Comparison of ENCODE assay signal across 25 cellular contexts in the genomic region with DNA sequence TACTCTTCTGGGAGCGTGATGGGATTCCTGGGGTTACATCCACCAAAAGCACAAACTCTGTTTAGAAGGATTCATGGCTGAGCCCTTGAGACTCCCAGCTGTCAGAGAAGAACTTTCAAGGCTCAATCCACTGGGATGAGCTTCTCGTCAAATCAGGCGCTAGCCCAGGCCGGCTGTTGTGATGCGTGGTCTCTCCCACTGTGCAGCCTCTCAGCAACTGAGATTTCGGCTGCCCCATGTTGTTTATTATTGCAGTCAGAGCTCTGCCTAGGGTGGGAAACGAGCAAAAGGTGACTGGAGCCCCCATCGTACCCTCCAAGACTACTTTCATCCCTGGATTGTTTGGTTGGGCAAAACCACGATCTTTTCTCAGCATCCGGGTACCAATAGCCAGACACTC.
A peak's percentile ranks its signal among the peaks of the same experiment; 100 is the strongest.
DNase-seq lines count a peak whose midpoint lies in the region; ATAC-seq, FAIRE-seq and TF ChIP-seq lines count a peak whose summit lies in the region.
"Had no signal": no experiment of that assay in that cellular context is flagged by ENCODE, and none has a peak within 500 bp of the region (broad histone marks: within the 10 kb centered on the region; RNA-seq: fewer than 3 reads in every experiment).

No MANE protein-coding gene starts in this region.

- no peak overlapping the region for H2AFZ ChIP-seq in endothelial cell of umbilical vein (ENCODE audit: low read depth, low read length)

- POLR2A ChIA-PET in endothelial cell of umbilical vein (lab: Charles Lee) = interaction anchor here (1.0 to 1.1 kb wide), 2 partner anchors 127 to 175 kb away, joined by 3 read pairs; no protein-coding TSS in a partner anchor

- TF ChIP-seq EP300 in suprapubic skin (IDR thresholded peaks at IDR 0.05) = no peak

- peaks cover 62% of the 10 kb centered on the region for H3K4me1 Mint-ChIP-seq in nephron progenitor cell

- H3K9ac ChIP-seq in endothelial cell of umbilical vein (replicated peaks; ENCODE audit: extremely low read depth, insufficient read depth, low read length) = no peak overlapping the region

- H3K4me3 Mint-ChIP-seq in nephron progenitor cell = peak overlapping the region; percentile 48
- H3K4me3 Mint-ChIP-seq: activated CD8-positive, alpha-beta T cell treated with anti-CD3 and anti-CD28 coated beads for 36 hours; immature natural killer cell had no signal

- peaks cover 0 to 62% (median 38%) of the 10 kb centered on the region in 9 donors for H3K4me1 ChIP-seq in heart right ventricle
- peaks cover 38% of the 10 kb centered on the region for H3K4me1 ChIP-seq in endothelial cell of umbilical vein (ENCODE audit: control insufficient read depth, extremely low read depth, insufficient read depth, low read length)
- no peaks in the 10 kb centered on the region for H3K4me1 ChIP-seq in suprapubic skin
- H3K4me1 ChIP-seq: Caco-2, uterus had no signal

- TF ChIP-seq CTCF in heart right ventricle (IDR thresholded peaks at IDR 0.05) (no peak), endothelial cell of umbilical vein (IDR thresholded peaks at IDR 0.05; ENCODE audit: extremely low read depth in 1 of 2, insufficient read depth in 1 of 2, low read depth in 1 of 2, low read length in 2 of 2) (no peak), nephron progenitor cell (IDR thresholded peaks at IDR 0.05) (no peak), suprapubic skin (IDR thresholded peaks at IDR 0.05) (no peak)

- no peak for TF ChIP-seq POLR2A in endothelial cell of umbilical vein (IDR thresholded peaks at IDR 0.05; ENCODE audit: low read depth, low read length)
- no peak for TF ChIP-seq POLR2A in suprapubic skin (IDR thresholded peaks at IDR 0.05)

- no peaks in the 10 kb centered on the region for H3K9me1 ChIP-seq in endothelial cell of umbilical vein (replicated peaks; ENCODE audit: control insufficient read depth, extremely low read depth, insufficient read depth, low read length)

- 82 to 87% methylated on average over 10 of the region's 10 CpGs for WGBS in heart right ventricle, 2 donors
- 85% methylated on average over 10 of the region's 10 CpGs for WGBS in suprapubic skin

- H3K9me3 ChIP-seq in heart right ventricle (no peaks in the 10 kb centered on the region), endothelial cell of umbilical vein (replicated peaks; ENCODE audit: control insufficient read depth, insufficient read depth, low read length) (no peaks in the 10 kb centered on the region), suprapubic skin (no peaks in the 10 kb centered on the region)
- H3K9me3 ChIP-seq: uterus had no signal

- no peak overlapping the region for H3K4me2 ChIP-seq in endothelial cell of umbilical vein (ENCODE audit: insufficient read depth, low read length)

- no peak for FAIRE-seq in endothelial cell of umbilical vein (lab: Jason Lieb, UNC)
- FAIRE-seq: bronchial epithelial cell, GM12891 had no signal

- BruUV-seq in endothelial cell of umbilical vein (replicated peaks; lab: Mats Ljungman, UMichigan) = TSS peak; percentile 17

- no peaks in the 10 kb centered on the region for H3K36me3 Mint-ChIP-seq in nephron progenitor cell (ENCODE audit: low read depth)

- no peaks in the 10 kb centered on the region for H3K27me3 ChIP-seq in heart right ventricle
- no peaks in the 10 kb centered on the region for H3K27me3 ChIP-seq in endothelial cell of umbilical vein (ENCODE audit: control insufficient read depth in 2 of 2, insufficient read depth in 2 of 2, low read length in 2 of 2)
- H3K27me3 ChIP-seq in suprapubic skin = no peaks in the 10 kb centered on the region
- H3K27me3 ChIP-seq: uterus had no signal

- peak overlapping the region in 9 of 10 donors; percentile 49 to 91 (median 64) for H3K27ac ChIP-seq in heart right ventricle
- H3K27ac ChIP-seq in endothelial cell of umbilical vein (ENCODE audit: insufficient read depth, low read depth, low read length) = peak overlapping the region; percentile 87
- H3K27ac ChIP-seq in suprapubic skin = peak overlapping the region; percentile 8
- H3K27ac ChIP-seq: HL-60 had no signal

- H4K20me1 ChIP-seq in endothelial cell of umbilical vein (replicated peaks; ENCODE audit: control insufficient read depth, extremely low read depth, insufficient read depth, low read length) = no peaks in the 10 kb centered on the region

- intact Hi-C loops in heart right ventricle (cut with DNase I) (loop anchor here in 4 of 10 donors (2.0 to 10.0 kb wide), 5 partner anchors 38 to 132 kb away; no protein-coding TSS in a partner anchor), cardiac septum (cut with DNase I) (no loop called here), endothelial cell of umbilical vein (cut with micrococcal nuclease) (loop anchor here (2.0 kb wide), 3 partner anchors 21 to 357 kb away; no protein-coding TSS in a partner anchor)

- H3K36me3 ChIP-seq in heart right ventricle = no peaks in the 10 kb centered on the region
- H3K36me3 ChIP-seq in endothelial cell of umbilical vein (ENCODE audit: control insufficient read depth in 2 of 2, extremely low read depth in 1 of 2, insufficient read depth in 2 of 2, low read length in 2 of 2) = no peaks in the 10 kb centered on the region
- H3K36me3 ChIP-seq in suprapubic skin = no peaks in the 10 kb centered on the region
- H3K36me3 ChIP-seq: uterus had no signal

- no peak for DNase-seq in heart right ventricle
- no peak for DNase-seq in cardiac septum (ENCODE audit: low spot score)
- DNase-seq in endothelial cell of umbilical vein (ENCODE audit: low read depth, low spot score) = no peak
- DNase-seq in nephron progenitor cell = no peak
- DNase-seq in suprapubic skin (ENCODE audit: low spot score in 2 of 2) = no peak
- DNase-seq in activated gamma-delta T cell (lab: John Stamatoyannopoulos, UW) = no peak
- no peak for DNase-seq in SIG-M5 (lab: John Stamatoyannopoulos, UW)
- DNase-seq in activated CD8-positive, alpha-beta memory T cell treated with anti-CD3 and anti-CD28 coated beads for 24 hours = no peak
- DNase-seq: activated CD8-positive, alpha-beta T cell treated with anti-CD3 and anti-CD28 coated beads for 36 hours; activated T-cell treated with anti-CD3 and anti-CD28 coated beads, Interleukin-2, amount 50 U/mL, for 1 hour; cortex of kidney; DMS79 treated with DMSO at 0.1 percent for 48 hours; immature natural killer cell; NCI-H1436; NCI-H510A treated with DMSO at 0.1 percent for 48 hours; occipital lobe; retina; RPMI8226; stimulated activated CD4-positive, alpha-beta T cell treated with anti-CD3 and anti-CD28 coated beads, Interleukin-15, amount 100 ng/mL, for 24 hours had no signal

- peak overlapping the region; percentile 87 for H3K27ac Mint-ChIP-seq in nephron progenitor cell
- H3K27ac Mint-ChIP-seq: activated CD8-positive, alpha-beta T cell treated with anti-CD3 and anti-CD28 coated beads for 36 hours had no signal

- CTCF ChIA-PET in endothelial cell of umbilical vein (lab: Charles Lee) = interaction anchor here (1.1 to 2.0 kb wide), 5 partner anchors 11 to 297 kb away, joined by 3 to 8 read pairs (median 5); no protein-coding TSS in a partner anchor

- no peaks in the 10 kb centered on the region for H3K79me2 ChIP-seq in endothelial cell of umbilical vein (ENCODE audit: control insufficient read depth, insufficient read depth, low read length)

- H3K4me3 ChIP-seq in heart right ventricle (no peak overlapping the region), endothelial cell of umbilical vein (replicated peaks in 1 of 3; ENCODE audit: insufficient read depth in 1 of 3, low read depth in 1 of 3, low read length in 3 of 3) (no peak overlapping the region), suprapubic skin (no peak overlapping the region)
- H3K4me3 ChIP-seq: uterus had no signal

- dilution Hi-C loops in endothelial cell of umbilical vein (cut with MboI; ENCODE audit: extremely low pct_ligation_motif_present, low sequenced_read_pairs) = no loop called here

- no peak for ATAC-seq in heart right ventricle
- ATAC-seq: activated CD4-positive, CD25-positive, alpha-beta regulatory T cell treated with anti-CD3 and anti-CD28 coated beads, Interleukin-2, amount 50 U/mL, for 24 hours; activated CD8-positive, alpha-beta T cell treated with anti-CD3 and anti-CD28 coated beads for 36 hours had no signal

- no peaks in the 10 kb centered on the region for H3K9me3 Mint-ChIP-seq in nephron progenitor cell
- H3K9me3 Mint-ChIP-seq: activated CD8-positive, alpha-beta T cell treated with anti-CD3 and anti-CD28 coated beads for 36 hours; immature natural killer cell had no signal

- peaks cover 4% of the 10 kb centered on the region for H3K27me3 Mint-ChIP-seq in nephron progenitor cell (ENCODE audit: low read depth, poor library complexity)
- H3K27me3 Mint-ChIP-seq: activated CD8-positive, alpha-beta T cell treated with anti-CD3 and anti-CD28 coated beads for 36 hours had no signal

TF ChIP-seq in endothelial cell of umbilical vein, 7 proteins besides CTCF, POLR2A, EP300 and RAD21:
- no peak for TF ChIP-seq POLR2AphosphoS5 (IDR thresholded peaks at IDR 0.05; ENCODE audit: insufficient read depth, low read depth, low read length)
- TF ChIP-seq EZH2 (IDR thresholded peaks at IDR 0.05; ENCODE audit: borderline replicate concordance, low read depth, low read length, severe bottlenecking) = no peak
- TF ChIP-seq MYC (IDR thresholded peaks at IDR 0.05; ENCODE audit: low read depth, low read length) = no peak
- TF ChIP-seq FOS (IDR thresholded peaks at IDR 0.05; ENCODE audit: borderline replicate concordance, insufficient read depth, low read length) = no peak

Comparison
In these comparisons a context has a peak if more than half of its experiments do, and no peak if none do; other contexts are left out.
1. H3K27ac ChIP-seq: peak in every context shown above with its lines; median percentile 87 in endothelial cell of umbilical vein; 64 in heart right ventricle; 8 in suprapubic skin.